In genomic region chr13:104006625-104007061, GRCh38 we compare ENCODE assay signal across 1 cellular context.
TF ChIP-seq lines count a peak whose summit lies in the region.

No MANE protein-coding gene starts in this region.

TF ChIP-seq in H1, 55 proteins besides CTCF, POLR2A, EP300 and RAD21 (continued from another document):
- TF ChIP-seq POLR2AphosphoS5 (IDR thresholded peaks at IDR 0.05; ENCODE audit: low read depth, low read length): no peak
- TF ChIP-seq SP1 (IDR thresholded peaks at IDR 0.05; ENCODE audit: low read depth, low read length): no peak
- TF ChIP-seq NRF1 (IDR thresholded peaks at IDR 0.05; ENCODE audit: low read depth, low read length): no peak
- TF ChIP-seq GTF2F1 (IDR thresholded peaks at IDR 0.05; ENCODE audit: borderline replicate concordance, low read depth, low read length): no peak
- TF ChIP-seq SP4 (IDR thresholded peaks at IDR 0.05; ENCODE audit: low read length): no peak
- TF ChIP-seq SIX5 (IDR thresholded peaks at IDR 0.05; ENCODE audit: low read depth, low read length): no peak
- TF ChIP-seq JUN (IDR thresholded peaks at IDR 0.05; ENCODE audit: low read depth, low read length): no peak
- TF ChIP-seq FOSL1 (IDR thresholded peaks at IDR 0.05; ENCODE audit: insufficient read depth, low read depth, low read length): no peak
- no peak for TF ChIP-seq SUZ12 (IDR thresholded peaks at IDR 0.05; ENCODE audit: low read length)
- TF ChIP-seq, protein P1, sequence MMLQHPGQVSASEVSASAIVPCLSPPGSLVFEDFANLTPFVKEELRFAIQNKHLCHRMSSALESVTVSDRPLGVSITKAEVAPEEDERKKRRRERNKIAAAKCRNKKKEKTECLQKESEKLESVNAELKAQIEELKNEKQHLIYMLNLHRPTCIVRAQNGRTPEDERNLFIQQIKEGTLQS (IDR thresholded peaks at IDR 0.05; ENCODE audit: insufficient read depth, low read depth, low read length): no peak
- no peak for TF ChIP-seq SIRT6 (IDR thresholded peaks at IDR 0.05; ENCODE audit: low read length)
- no peak for TF ChIP-seq TAF7 (optimal IDR thresholded peaks at IDR 0.05; ENCODE audit: borderline replicate concordance, low read depth, low read length)
- TF ChIP-seq USF2 (IDR thresholded peaks at IDR 0.05; ENCODE audit: low read length): no peak
- TF ChIP-seq EGR1 (IDR thresholded peaks at IDR 0.05; ENCODE audit: borderline replicate concordance, low read depth, low read length): no peak
- TF ChIP-seq POU5F1 (IDR thresholded peaks at IDR 0.05; ENCODE audit: low read depth, low read length): no peak
- TF ChIP-seq KDM1A (IDR thresholded peaks at IDR 0.05; ENCODE audit: borderline replicate concordance, low read length): no peak
